In the genomic region with DNA sequence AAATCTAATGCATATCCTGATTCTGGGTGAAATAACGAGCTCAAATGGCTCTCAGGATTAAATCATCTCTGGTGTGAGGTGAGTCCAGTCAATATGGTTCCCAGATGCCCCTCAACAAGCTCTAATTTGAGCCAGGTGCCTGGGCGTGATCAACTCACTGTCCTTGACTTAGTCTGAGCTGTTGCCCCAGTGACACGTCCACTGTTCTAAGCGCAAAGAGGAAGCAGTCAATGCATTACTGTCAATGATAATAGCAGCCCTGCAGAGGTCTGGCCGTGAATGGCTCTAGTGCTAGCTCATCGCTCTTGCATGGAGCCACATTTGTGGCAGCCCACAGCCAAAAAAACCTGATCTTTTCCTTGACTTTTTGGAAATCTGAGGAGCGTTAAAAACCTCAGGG, we compare ENCODE assay signal across 11 cellular contexts.
"Had no signal": no experiment of that assay in that cellular context is flagged by ENCODE, and none has a peak within 500 bp of the region (broad histone marks: within the 10 kb centered on the region; RNA-seq: fewer than 3 reads in every experiment).

No MANE protein-coding gene starts in this region.

- ATAC-seq: activated CD8-positive, alpha-beta T cell treated with anti-CD3 and anti-CD28 coated beads, Interleukin-2, amount 10 ng/mL, durations not matched to agents 7 days and 5 days; heart left ventricle had no signal

- DNase-seq: activated CD4-positive, alpha-beta T cell treated with anti-CD3 and anti-CD28 coated beads for 48 hours; activated CD8-positive, alpha-beta T cell treated with anti-CD3 and anti-CD28 coated beads, Interleukin-2, amount 10 ng/mL, durations not matched to agents 7 days and 5 days; activated naive CD4-positive, alpha-beta T cell treated with Interleukin-2 at 50 U/mL for 16 hours; foreskin melanocyte; heart left ventricle; kidney; left ventricle myocardium inferior; sigmoid colon; stimulated activated CD4-positive, alpha-beta T cell treated with anti-CD3 and anti-CD28 coated beads, Interleukin-2, amount 100 ng/mL, for 24 hours; stimulated activated naive CD4-positive, alpha-beta T cell treated with Interleukin-2 at 50 U/mL for 16 hours; trophoblast cell had no signal
